In genomic region chr16:48318630-48319029, GRCh38 we compare ENCODE assay signal across 9 cellular contexts.
DNase-seq lines count a peak whose midpoint lies in the region; ATAC-seq, FAIRE-seq and TF ChIP-seq lines count a peak whose summit lies in the region.
"Had no signal": no experiment of that assay in that cellular context is flagged by ENCODE, and none has a peak within 500 bp of the region (broad histone marks: within the 10 kb centered on the region; RNA-seq: fewer than 3 reads in every experiment).

No MANE protein-coding gene starts in this region.

- no peak for ATAC-seq in GM18868 (IDR thresholded peaks at IDR 0.05; ENCODE audit: unreplicated experiment)
- ATAC-seq: K562 had no signal

- H3K18ac ChIP-seq in H1 (ENCODE audit: extremely low read depth, low read length) = peak overlapping the region; percentile 9; the same call in 1 of the 2 replicates

- no peak overlapping the region for H2AFZ ChIP-seq in H1 (ENCODE audit: low read length)

- H3K36me3 ChIP-seq in H1 (ENCODE audit: control insufficient read depth in 2 of 4, insufficient read depth in 4 of 4, low read length in 3 of 4) = no peaks in the 10 kb centered on the region

- peaks cover 11% of the 10 kb centered on the region for H3K36me3 Mint-ChIP-seq in HFFc6 (ENCODE audit: low read depth)

- POLR2A ChIA-PET in H1 (lab: Charles Lee; ENCODE audit: partially characterized antibody) = interaction anchor here (1.5 kb wide), 1 partner anchor 15 kb away, joined by 3 read pairs; no protein-coding TSS in a partner anchor

- peaks cover 0 to 2% (median 2%) of the 10 kb centered on the region in 4 experiments; a peak in 3 of 7 replicates for H3K4me1 ChIP-seq in H1 (replicated peaks in 1 of 4; ENCODE audit: control insufficient read depth in 3 of 4, insufficient read depth in 4 of 4, low read length in 3 of 4)

- 48% methylated on average over 4 of the region's 4 CpGs; no CpG with 5 or more reads in 1 of the 2 experiments for WGBS in H1 (ENCODE audit: extremely low coverage in 1 of 2, insufficient coverage in 1 of 2, insufficient read length in 1 of 2, insufficient replicate concordance in 2 of 2, low coverage in 1 of 2, low lambda C conversion rate in 2 of 2, missing lambda C conversion rate in 1 of 2), 2 experiments

- no peaks in the 10 kb centered on the region for H3K23me2 ChIP-seq in H1 (ENCODE audit: low read depth, low read length)

- CTCF ChIA-PET in H1 (lab: Charles Lee; ENCODE audit: partially characterized antibody) = interaction anchor here (0.6 to 1.3 kb wide), 4 partner anchors 12 to 954 kb away, joined by 3 to 4 read pairs (median 3); no protein-coding TSS in a partner anchor

- no peak overlapping the region for H2BK12ac ChIP-seq in H1 (ENCODE audit: low read depth, low read length)

- TF ChIP-seq CTCF in HFFc6 (IDR thresholded peaks at IDR 0.05) (no peak), H1 (IDR thresholded peaks at IDR 0.05; ENCODE audit: control extremely low read depth in 1 of 3, insufficient read depth in 1 of 3, low read depth in 1 of 3, low read length in 3 of 3) (no peak)

- no peak for TF ChIP-seq POLR2A in H1 (IDR thresholded peaks at IDR 0.05; ENCODE audit: control extremely low read depth in 1 of 2, low read depth in 2 of 2, low read length in 2 of 2)

- no peak overlapping the region for H3K56ac ChIP-seq in H1 (replicated peaks; ENCODE audit: insufficient read length, low read depth, low read length)

- TF ChIP-seq EP300 in H1 (IDR thresholded peaks at IDR 0.05; ENCODE audit: borderline replicate concordance in 1 of 2, low read depth in 2 of 2, low read length in 2 of 2) = no peak

- no peak overlapping the region for H2AK5ac ChIP-seq in H1 (ENCODE audit: low read depth, low read length)

- no peaks in the 10 kb centered on the region for H3K79me2 ChIP-seq in H1 (ENCODE audit: control insufficient read depth in 1 of 2, insufficient read depth in 2 of 2, low read length in 2 of 2)

- no peaks in the 10 kb centered on the region for H3K9me3 ChIP-seq in H1 (ENCODE audit: insufficient read depth in 2 of 2, low read depth in 1 of 2, low read length in 1 of 2)

- H3K23ac ChIP-seq in H1 (ENCODE audit: insufficient read length) = no peak overlapping the region

- no peak overlapping the region for H3K27ac ChIP-seq in H1 (ENCODE audit: low read depth, low read length)

- peak overlapping the region; percentile 41; the same call in 1 of the 2 replicates for H2BK5ac ChIP-seq in H1 (ENCODE audit: low read depth, low read length)

- no peaks in the 10 kb centered on the region for H3K9me3 Mint-ChIP-seq in HFFc6

- H4K8ac ChIP-seq in H1 (ENCODE audit: extremely low read depth, insufficient read depth, low read length) = no peak overlapping the region

- no peak overlapping the region for H3K4me3 ChIP-seq in H1 (ENCODE audit: extremely low read depth in 1 of 4, insufficient read depth in 2 of 4, low read depth in 3 of 4, low read length in 4 of 4)
- H3K4me3 ChIP-seq: K562 had no signal

- H3K27me3 Mint-ChIP-seq in HFFc6 (ENCODE audit: insufficient read depth) = no peaks in the 10 kb centered on the region

- no peak overlapping the region for H3K4ac ChIP-seq in H1 (replicated peaks; ENCODE audit: insufficient read length, low read depth, low read length)

- H3K79me1 ChIP-seq in H1 (ENCODE audit: low read depth, low read length) = no peaks in the 10 kb centered on the region

- no peak overlapping the region for H3K14ac ChIP-seq in H1 (ENCODE audit: insufficient read length)

- no peak overlapping the region for H2BK120ac ChIP-seq in H1 (replicated peaks; ENCODE audit: low read depth, low read length)

- no peaks in the 10 kb centered on the region for H4K20me1 ChIP-seq in H1 (replicated peaks in 1 of 2; ENCODE audit: control insufficient read depth in 1 of 2, insufficient read depth in 2 of 2, low read length in 2 of 2)

- H2BK20ac ChIP-seq in H1 (ENCODE audit: low read length) = no peak overlapping the region

- H3K4me2 ChIP-seq in H1 (ENCODE audit: insufficient read depth in 1 of 2, low read depth in 2 of 2, low read length in 2 of 2) = no peak overlapping the region

- H2BK15ac ChIP-seq in H1 (ENCODE audit: low read length) = no peak overlapping the region

- no peak overlapping the region for H3K4me3 Mint-ChIP-seq in HFFc6

- H4K5ac ChIP-seq in H1 (ENCODE audit: insufficient read length, low read depth, low read length) = no peak overlapping the region

- no peaks in the 10 kb centered on the region for H3K27me3 ChIP-seq in H1 (replicated peaks in 1 of 4; ENCODE audit: control insufficient read depth in 3 of 4, extremely low read depth in 1 of 4, insufficient read depth in 3 of 4, low read length in 3 of 4)

- H3K9ac ChIP-seq in H1 (replicated peaks in 1 of 4; ENCODE audit: extremely low read depth in 1 of 4, low read depth in 3 of 4, low read length in 3 of 4) = no peak overlapping the region

- peak; percentile 13 for DNase-seq in HFFc6
- DNase-seq in SW480 (ENCODE audit: low spot score) = peak; percentile 6
- DNase-seq in H1 (ENCODE audit: low read depth in 1 of 2, low spot score in 2 of 2) = peak in 1 of 2 experiments; percentile 38
- DNase-seq in putamen (ENCODE audit: low spot score) = peak; percentile 59
- DNase-seq in GM19239 (ENCODE audit: insufficient read length, low spot score) = no peak
- no peak for DNase-seq in NK-92 (lab: John Stamatoyannopoulos, UW; ENCODE audit: unreplicated experiment)
- DNase-seq in NCI-H1048 (lab: John Stamatoyannopoulos, UW) = no peak

- H4K91ac ChIP-seq in H1 (replicated peaks; ENCODE audit: insufficient read length, low read length) = no peak overlapping the region

- H3K27ac Mint-ChIP-seq in HFFc6 = no peak overlapping the region

- peaks cover 53% of the 10 kb centered on the region for H3K4me1 Mint-ChIP-seq in HFFc6 (ENCODE audit: low read depth)

- FAIRE-seq in H1 (lab: Jason Lieb, UNC) = peak; percentile 84
- no peak for FAIRE-seq in GM19239 (lab: Jason Lieb, UNC)
- FAIRE-seq: K562 had no signal

- no peak for TF ChIP-seq RAD21 in H1 (IDR thresholded peaks at IDR 0.05 in 1 of 2, conservative IDR thresholded peaks at IDR 0.05 in 1 of 2; ENCODE audit: low read depth in 2 of 2, low read length in 2 of 2)

TF ChIP-seq in H1, 55 proteins besides CTCF, POLR2A, EP300 and RAD21 (continues in another document):
- TF ChIP-seq KDM1A (IDR thresholded peaks at IDR 0.05; ENCODE audit: borderline replicate concordance, low read length) (no peak), RNF2 (IDR thresholded peaks at IDR 0.05; ENCODE audit: borderline replicate concordance, low read depth, low read length, missing control alignments, poor library complexity, severe bottlenecking) (no peak), RXRA (IDR thresholded peaks at IDR 0.05; ENCODE audit: insufficient read depth, low read depth, low read length) (no peak), GTF2F1 (IDR thresholded peaks at IDR 0.05; ENCODE audit: borderline replicate concordance, low read depth, low read length) (no peak), CTBP2 (IDR thresholded peaks at IDR 0.05; ENCODE audit: borderline replicate concordance, insufficient read depth, insufficient read length, low read length) (no peak)

Comparison
In these comparisons a context has a peak if more than half of its experiments do, and no peak if none do; other contexts are left out.
1. DNase-seq: peak in HFFc6 (single experiment), SW480 (single experiment) and putamen (single experiment); none in GM19239 (single experiment), NK-92 (single experiment) and NCI-H1048 (single experiment).